Comparison of ENCODE assay signal across 11 cellular contexts in the genomic region with DNA sequence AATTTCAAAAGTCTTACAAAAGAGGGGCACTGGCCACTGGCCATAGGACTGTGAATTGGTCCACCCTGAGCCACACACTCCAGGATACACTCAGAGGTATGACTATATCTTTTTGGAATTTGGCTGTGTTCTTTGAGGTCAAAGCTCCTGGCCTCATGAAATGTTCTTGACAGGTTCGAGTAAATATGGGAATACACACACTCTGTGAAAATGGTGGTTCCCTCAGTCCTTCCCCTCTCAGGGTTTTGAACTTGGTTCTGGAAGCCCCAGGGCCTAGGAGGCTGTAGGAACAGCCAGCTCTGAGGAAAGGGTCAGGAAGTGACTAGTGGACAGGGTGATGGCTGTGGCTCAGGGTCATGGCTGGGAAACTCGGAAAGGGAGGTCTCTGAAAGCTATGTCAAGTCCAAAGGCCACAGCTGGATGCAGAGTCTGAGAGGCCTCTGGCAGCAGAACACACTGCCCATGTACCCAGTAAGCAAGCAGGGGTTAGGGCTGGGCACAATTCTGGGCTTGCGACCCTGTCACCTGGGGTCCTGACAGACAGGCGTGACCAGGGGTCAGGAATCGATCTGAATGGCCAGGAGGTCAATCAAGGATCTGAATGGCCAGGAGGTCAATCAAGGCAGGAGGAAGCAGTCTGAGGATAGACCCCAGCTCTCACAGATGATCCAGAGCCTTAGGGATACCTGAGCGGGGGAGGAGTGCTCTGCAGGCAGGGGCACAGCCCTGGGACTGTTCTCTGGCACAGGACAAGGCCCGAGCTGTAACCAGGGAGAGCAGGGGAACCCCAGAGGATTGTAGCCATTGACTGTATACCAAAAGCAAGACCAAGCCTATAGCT.
DNase-seq lines count a peak whose midpoint lies in the region; ATAC-seq and TF ChIP-seq lines count a peak whose summit lies in the region.
"Had no signal": no experiment of that assay in that cellular context is flagged by ENCODE, and none has a peak within 500 bp of the region (broad histone marks: within the 10 kb centered on the region; RNA-seq: fewer than 3 reads in every experiment).

No MANE protein-coding gene starts in this region.

- peaks cover 0 to 9% (median 2%) of the 10 kb centered on the region in 3 donors for H3K27me3 Mint-ChIP-seq in immature natural killer cell (ENCODE audit: low read depth in 3 of 3)

- H3K9me3 ChIP-seq in adrenal gland (replicated peaks in 1 of 3), result no peaks in the 10 kb centered on the region
- no peaks in the 10 kb centered on the region for H3K9me3 ChIP-seq in heart left ventricle
- no peaks in the 10 kb centered on the region for H3K9me3 ChIP-seq in Peyer's patch

- H3K27me3 ChIP-seq in adrenal gland (no peaks in the 10 kb centered on the region), heart left ventricle (no peaks in the 10 kb centered on the region), Peyer's patch (no peaks in the 10 kb centered on the region)

- no peaks in the 10 kb centered on the region for H3K36me3 ChIP-seq in adrenal gland (replicated peaks in 1 of 2)
- H3K36me3 ChIP-seq in heart left ventricle, result no peaks in the 10 kb centered on the region
- no peaks in the 10 kb centered on the region for H3K36me3 ChIP-seq in Peyer's patch

- ATAC-seq in heart left ventricle, result peak in 3 of 4 donors; percentile 27 to 70 (median 47)
- no peak for ATAC-seq in HG03025 (IDR thresholded peaks at IDR 0.05; ENCODE audit: low FRiP score, unreplicated experiment)

- H3K4me3 ChIP-seq in adrenal gland (no peak overlapping the region), heart left ventricle (no peak overlapping the region), Peyer's patch (no peak overlapping the region)

- peaks cover 20 to 26% of the 10 kb centered on the region in 2 donors for H3K4me1 ChIP-seq in adrenal gland (replicated peaks in 1 of 2)
- peaks cover 0 to 13% (median 3%) of the 10 kb centered on the region in 12 donors for H3K4me1 ChIP-seq in heart left ventricle
- no peaks in the 10 kb centered on the region for H3K4me1 ChIP-seq in Peyer's patch

- no peaks in the 10 kb centered on the region for H3K36me3 Mint-ChIP-seq in immature natural killer cell

- no peaks in the 10 kb centered on the region for H3K4me1 Mint-ChIP-seq in immature natural killer cell

- TF ChIP-seq CTCF in adrenal gland (IDR thresholded peaks at IDR 0.05) (no peak), heart left ventricle (IDR thresholded peaks at IDR 0.05) (no peak), Peyer's patch (IDR thresholded peaks at IDR 0.05) (no peak)

- no peaks in the 10 kb centered on the region for H3K9me3 Mint-ChIP-seq in immature natural killer cell

- TF ChIP-seq POLR2A in adrenal gland (IDR thresholded peaks at IDR 0.05) (no peak), heart left ventricle (IDR thresholded peaks at IDR 0.05) (no peak), Peyer's patch (IDR thresholded peaks at IDR 0.05) (no peak)

- no peak overlapping the region for H3K4me3 Mint-ChIP-seq in immature natural killer cell

- 68 to 78% (median 76%) methylated on average over 6 to 7 of the region's 7 CpGs for WGBS in adrenal gland, 4 donors
- WGBS in heart left ventricle, 4 donors, result 87 to 95% (median 91%) methylated on average over 7 of the region's 7 CpGs

- H3K27ac ChIP-seq in adrenal gland, result peak overlapping the region in 4 of 5 donors; percentile 20 to 85 (median 69)
- no peak overlapping the region for H3K27ac ChIP-seq in heart left ventricle
- no peak overlapping the region for H3K27ac ChIP-seq in Peyer's patch

- no peak overlapping the region for H3K27ac Mint-ChIP-seq in immature natural killer cell

- DNase-seq in EL, result peak; percentile 68
- peak in 5 of 7 donors; percentile 67 to 80 (median 77) for DNase-seq in adrenal gland
- DNase-seq in heart left ventricle, result no peak
- peak; percentile 84 for DNase-seq in renal cortical epithelial cell (ENCODE audit: low read depth)
- no peak for DNase-seq in Peyer's patch
- no peak for DNase-seq in immature natural killer cell
- DNase-seq in NOMO-1 treated with dmso at 0.1 percent for 144 hours (lab: John Stamatoyannopoulos, UW; ENCODE audit: unreplicated experiment), result no peak
- DNase-seq: COR-L47; NCI-H1048; stimulated activated CD4-positive, alpha-beta T cell treated with anti-CD3 and anti-CD28 coated beads, Interleukin-4, amount 100 ng/mL, for 24 hours had no signal

- intact Hi-C loops in adrenal gland (cut with DNase I) (no loop called here), heart left ventricle (cut with DNase I) (no loop called here)

Comparison
In these comparisons a context has a peak if more than half of its experiments do, and no peak if none do; other contexts are left out.
1. DNase-seq: peak in EL (single experiment), adrenal gland (5 of 7) and renal cortical epithelial cell (single experiment); none in heart left ventricle (0 of 5), Peyer's patch (0 of 3), immature natural killer cell (0 of 3) and NOMO-1 treated with dmso at 0.1 percent for 144 hours (single experiment).
2. H3K27ac ChIP-seq: peak in adrenal gland (4 of 5); none in heart left ventricle (0 of 12) and Peyer's patch (0 of 4).